Comparison of ENCODE assay signal across 9 cellular contexts in the genomic region with DNA sequence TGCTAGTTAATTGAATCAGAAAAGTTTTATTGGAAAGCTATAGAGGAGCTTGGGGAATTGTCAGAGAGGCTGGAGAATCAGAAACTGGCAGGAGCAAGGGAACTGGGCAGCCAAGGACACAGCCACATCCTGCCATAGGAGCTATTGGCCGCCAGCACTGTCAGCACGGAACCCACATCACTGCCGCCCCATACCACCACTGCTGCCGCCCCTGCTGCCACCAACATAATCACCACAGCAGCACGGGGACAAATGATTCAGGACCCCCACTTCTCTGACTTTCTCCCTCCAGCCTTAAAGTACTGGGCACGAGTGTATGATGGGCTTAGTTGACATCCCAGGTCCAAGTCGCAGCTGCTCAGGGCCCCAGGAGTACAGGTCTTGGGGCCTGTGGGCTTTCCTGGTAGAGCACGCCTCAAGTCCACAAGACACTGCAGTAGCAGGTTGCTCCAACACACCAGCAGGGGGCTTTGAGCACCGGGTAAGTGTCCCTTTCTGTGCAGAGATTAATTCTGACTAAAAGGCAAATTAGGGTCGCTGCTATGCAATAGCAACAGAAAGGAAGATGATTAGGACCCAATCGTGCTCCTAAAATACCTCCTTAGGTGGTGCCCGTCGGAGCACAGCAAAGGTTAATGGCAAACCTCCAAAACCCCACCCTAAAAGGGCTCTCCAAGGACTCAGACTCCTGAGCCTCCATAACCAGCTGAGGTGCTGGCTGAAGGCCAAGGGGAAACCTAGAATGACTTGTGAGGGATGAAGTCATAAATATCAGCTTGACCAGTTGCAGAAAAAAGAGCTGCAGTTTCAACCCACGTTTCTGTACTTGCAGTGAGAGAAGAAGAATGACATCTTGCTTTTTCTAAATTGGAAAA. TPM values are rescaled to one million over a fixed set of nuclear protein-coding genes. Genes with fewer than 3 reads are reported as not detected.
DNase-seq lines count a peak whose midpoint lies in the region; ATAC-seq lines count a peak whose summit lies in the region.
"Had no signal": no experiment of that assay in that cellular context is flagged by ENCODE, and none has a peak within 500 bp of the region (broad histone marks: within the 10 kb centered on the region; RNA-seq: fewer than 3 reads in every experiment).

No MANE protein-coding gene starts in this region.

- ATAC-seq in GM18909 (IDR thresholded peaks at IDR 0.05; ENCODE audit: poor library complexity, unreplicated experiment) (peak; percentile 78), HG03039 (IDR thresholded peaks at IDR 0.05; ENCODE audit: unreplicated experiment) (peak; percentile 70), left ventricle myocardium superior (peak; percentile 87)
- peak in 1 of 2 donors; percentile 65 for ATAC-seq in activated T-cell treated with anti-CD3 and anti-CD28 coated beads, Interleukin-2, amount 50 U/mL, for 72 hours (replicated peaks in 1 of 2)

- H3K36me3 Mint-ChIP-seq in activated T-cell treated with anti-CD3 and anti-CD28 coated beads, Interleukin-2, amount 50 U/mL, for 72 hours (ENCODE audit: insufficient read depth in 2 of 2), result peaks cover 3 to 5% of the 10 kb centered on the region in 2 donors

- DNase-seq in COR-L47 (lab: John Stamatoyannopoulos, UW) (peak; percentile 70), NCI-H2171 (lab: John Stamatoyannopoulos, UW) (peak; percentile 33), left ventricle myocardium superior (peak; percentile 68), globus pallidus (ENCODE audit: low spot score) (no peak)
- peak; percentile 4 to 43 for DNase-seq in activated T-cell treated with anti-CD3 and anti-CD28 coated beads, Interleukin-2, amount 50 U/mL, for 72 hours
- peak; percentile 4 for DNase-seq in stimulated activated CD8-positive, alpha-beta memory T cell treated with anti-CD3 and anti-CD28 coated beads, Interleukin-12 subunit alpha, Interleukin-12 subunit beta, amount 100 ng/mL, for 1 hour (ENCODE audit: low read depth)

- H3K27ac Mint-ChIP-seq in activated T-cell treated with anti-CD3 and anti-CD28 coated beads, Interleukin-2, amount 50 U/mL, for 72 hours, result no peak overlapping the region
- H3K27ac Mint-ChIP-seq: T-helper 1 cell treated with Interleukin-12 subunit alpha and Interleukin-12 subunit beta and Interleukin-4 antibody, amounts not matched to agents 30 μg/mL and 1 μg/mL, for 36 hours had no signal

- no peaks in the 10 kb centered on the region for H3K9me3 Mint-ChIP-seq in activated T-cell treated with anti-CD3 and anti-CD28 coated beads, Interleukin-2, amount 50 U/mL, for 72 hours
- H3K9me3 Mint-ChIP-seq: T-helper 1 cell treated with Interleukin-12 subunit alpha and Interleukin-12 subunit beta and Interleukin-4 antibody, amounts not matched to agents 30 μg/mL and 1 μg/mL, for 36 hours had no signal

- intact Hi-C loops in left ventricle myocardium superior (cut with micrococcal nuclease), result no loop called here

- no peak overlapping the region for H3K4me3 Mint-ChIP-seq in activated T-cell treated with anti-CD3 and anti-CD28 coated beads, Interleukin-2, amount 50 U/mL, for 72 hours
- H3K4me3 Mint-ChIP-seq: T-helper 1 cell treated with Interleukin-12 subunit alpha and Interleukin-12 subunit beta and Interleukin-4 antibody, amounts not matched to agents 30 μg/mL and 1 μg/mL, for 36 hours had no signal

- peaks cover 17% of the 10 kb centered on the region for H3K27me3 Mint-ChIP-seq in activated T-cell treated with anti-CD3 and anti-CD28 coated beads, Interleukin-2, amount 50 U/mL, for 72 hours (ENCODE audit: low read depth)

- peaks cover 12% of the 10 kb centered on the region for H3K4me1 Mint-ChIP-seq in activated T-cell treated with anti-CD3 and anti-CD28 coated beads, Interleukin-2, amount 50 U/mL, for 72 hours (ENCODE audit: low read depth)

RNA-seq across cellular contexts. Expression of a gene that starts 6.8 kb away (rescaled TPM):
- total RNA-seq in activated T-cell treated with anti-CD3 and anti-CD28 coated beads, Interleukin-2, amount 50 U/mL, for 72 hours, result 10 to 100 TPM; 26.3 to 27.4 TPM
- 11.7 TPM for total RNA-seq in left ventricle myocardium superior
